ENCODE assay signal across 1 cellular context in the genomic region with DNA sequence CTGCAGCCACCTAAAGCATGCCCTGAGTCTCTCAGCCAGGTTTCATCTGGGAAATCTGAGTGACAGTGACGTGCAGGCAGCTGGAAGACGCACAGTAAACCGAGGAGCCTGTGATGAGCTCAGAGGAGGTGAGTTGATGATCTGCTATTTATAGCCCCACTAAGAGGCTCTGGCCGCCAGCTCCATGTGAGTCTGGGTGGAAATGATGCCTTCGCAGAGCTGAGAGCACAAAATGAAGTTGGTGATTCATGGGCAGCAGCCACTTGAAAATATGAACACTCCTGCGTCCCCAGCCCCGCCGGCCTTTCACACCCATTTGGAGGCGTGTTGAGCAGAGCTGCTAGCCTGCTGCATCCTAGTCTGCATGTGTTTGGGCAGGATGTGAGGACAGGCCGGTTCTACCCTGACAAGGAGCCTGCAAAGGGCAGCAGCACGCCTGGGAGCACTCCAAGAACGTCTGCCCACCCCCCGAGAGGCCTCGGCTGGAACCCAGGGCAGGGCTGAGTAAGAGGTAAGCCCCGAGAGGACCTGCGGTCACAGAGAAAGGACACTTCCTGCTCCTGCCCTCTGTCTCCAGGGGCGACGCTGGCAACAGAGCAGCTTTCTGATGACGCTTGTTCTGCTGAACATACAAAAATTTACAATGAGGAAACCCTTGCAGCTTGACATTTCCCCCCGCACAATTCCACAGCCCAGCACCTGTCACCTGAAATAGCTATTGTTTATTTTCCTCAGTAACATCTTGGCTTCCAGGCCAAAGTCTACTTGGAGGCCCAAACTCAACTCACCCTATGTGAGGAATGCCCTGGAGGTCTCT.
TF ChIP-seq lines count a peak whose summit lies in the region.

No MANE protein-coding gene starts in this region.

TF ChIP-seq in GM12878, 131 proteins besides CTCF, POLR2A, EP300 and RAD21 (continued from another document and continues in another):
- TF ChIP-seq, protein P1, sequence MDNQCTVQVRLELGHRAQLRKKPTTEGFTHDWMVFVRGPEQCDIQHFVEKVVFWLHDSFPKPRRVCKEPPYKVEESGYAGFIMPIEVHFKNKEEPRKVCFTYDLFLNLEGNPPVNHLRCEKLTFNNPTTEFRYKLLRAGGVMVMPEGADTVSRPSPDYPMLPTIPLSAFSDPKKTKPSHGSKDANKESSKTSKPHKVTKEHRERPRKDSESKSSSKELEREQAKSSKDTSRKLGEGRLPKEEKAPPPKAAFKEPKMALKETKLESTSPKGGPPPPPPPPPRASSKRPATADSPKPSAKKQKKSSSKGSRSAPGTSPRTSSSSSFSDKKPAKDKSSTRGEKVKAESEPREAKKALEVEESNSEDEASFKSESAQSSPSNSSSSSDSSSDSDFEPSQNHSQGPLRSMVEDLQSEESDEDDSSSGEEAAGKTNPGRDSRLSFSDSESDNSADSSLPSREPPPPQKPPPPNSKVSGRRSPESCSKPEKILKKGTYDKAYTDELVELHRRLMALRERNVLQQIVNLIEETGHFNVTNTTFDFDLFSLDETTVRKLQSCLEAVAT (IDR thresholded peaks at IDR 0.05) = 0 out of 2 replicates have a peak, but pooled peaks have one; percentile 28
- TF ChIP-seq BCL11A (IDR thresholded peaks at IDR 0.05; ENCODE audit: low read depth, low read length) = no peak; the same call in 1 of the 2 replicates
- TF ChIP-seq SUPT20H (IDR thresholded peaks at IDR 0.05; ENCODE audit: borderline replicate concordance, control insufficient read depth, low read depth, low read length) = no peak
- TF ChIP-seq, protein P2, sequence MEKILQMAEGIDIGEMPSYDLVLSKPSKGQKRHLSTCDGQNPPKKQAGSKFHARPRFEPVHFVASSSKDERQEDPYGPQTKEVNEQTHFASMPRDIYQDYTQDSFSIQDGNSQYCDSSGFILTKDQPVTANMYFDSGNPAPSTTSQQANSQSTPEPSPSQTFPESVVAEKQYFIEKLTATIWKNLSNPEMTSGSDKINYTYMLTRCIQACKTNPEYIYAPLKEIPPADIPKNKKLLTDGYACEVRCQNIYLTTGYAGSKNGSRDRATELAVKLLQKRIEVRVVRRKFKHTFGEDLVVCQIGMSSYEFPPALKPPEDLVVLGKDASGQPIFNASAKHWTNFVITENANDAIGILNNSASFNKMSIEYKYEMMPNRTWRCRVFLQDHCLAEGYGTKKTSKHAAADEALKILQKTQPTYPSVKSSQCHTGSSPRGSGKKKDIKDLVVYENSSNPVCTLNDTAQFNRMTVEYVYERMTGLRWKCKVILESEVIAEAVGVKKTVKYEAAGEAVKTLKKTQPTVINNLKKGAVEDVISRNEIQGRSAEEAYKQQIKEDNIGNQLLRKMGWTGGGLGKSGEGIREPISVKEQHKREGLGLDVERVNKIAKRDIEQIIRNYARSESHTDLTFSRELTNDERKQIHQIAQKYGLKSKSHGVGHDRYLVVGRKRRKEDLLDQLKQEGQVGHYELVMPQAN (conservative IDR thresholded peaks at IDR 0.05) = no peak
- TF ChIP-seq, protein P3, sequence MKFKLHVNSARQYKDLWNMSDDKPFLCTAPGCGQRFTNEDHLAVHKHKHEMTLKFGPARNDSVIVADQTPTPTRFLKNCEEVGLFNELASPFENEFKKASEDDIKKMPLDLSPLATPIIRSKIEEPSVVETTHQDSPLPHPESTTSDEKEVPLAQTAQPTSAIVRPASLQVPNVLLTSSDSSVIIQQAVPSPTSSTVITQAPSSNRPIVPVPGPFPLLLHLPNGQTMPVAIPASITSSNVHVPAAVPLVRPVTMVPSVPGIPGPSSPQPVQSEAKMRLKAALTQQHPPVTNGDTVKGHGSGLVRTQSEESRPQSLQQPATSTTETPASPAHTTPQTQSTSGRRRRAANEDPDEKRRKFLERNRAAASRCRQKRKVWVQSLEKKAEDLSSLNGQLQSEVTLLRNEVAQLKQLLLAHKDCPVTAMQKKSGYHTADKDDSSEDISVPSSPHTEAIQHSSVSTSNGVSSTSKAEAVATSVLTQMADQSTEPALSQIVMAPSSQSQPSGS (IDR thresholded peaks at IDR 0.05; ENCODE audit: low read length) = no peak
- no peak for TF ChIP-seq STAT3 (IDR thresholded peaks at IDR 0.05; ENCODE audit: low read depth, low read length)
- TF ChIP-seq SPI1 (IDR thresholded peaks at IDR 0.05; ENCODE audit: borderline replicate concordance, insufficient read depth, low read depth, low read length) = peak; percentile 66; the same call in 1 of the 2 replicates
- no peak for TF ChIP-seq TBL1XR1 (IDR thresholded peaks at IDR 0.05; ENCODE audit: low read depth, low read length)
- peak; percentile 92 for TF ChIP-seq RUNX3 (IDR thresholded peaks at IDR 0.05; ENCODE audit: low read length)
- no peak for TF ChIP-seq ZNF207 (IDR thresholded peaks at IDR 0.05; ENCODE audit: borderline replicate concordance)
- no peak for TF ChIP-seq SREBF1 (IDR thresholded peaks at IDR 0.05; ENCODE audit: low read length)
- TF ChIP-seq BHLHE40 (IDR thresholded peaks at IDR 0.05; ENCODE audit: borderline replicate concordance in 1 of 2, low read depth in 2 of 2, low read length in 1 of 2) = peak in 1 of 2 experiments; percentile 49; a peak in 1 of 4 replicates
- no peak for TF ChIP-seq ASH2L (IDR thresholded peaks at IDR 0.05; ENCODE audit: borderline replicate concordance, low read depth)
- TF ChIP-seq MEF2B (IDR thresholded peaks at IDR 0.05; ENCODE audit: partially characterized antibody, poor library complexity, severe bottlenecking) = peak; percentile 57
- no peak for TF ChIP-seq FOXK2 (IDR thresholded peaks at IDR 0.05)
- TF ChIP-seq HCFC1 (IDR thresholded peaks at IDR 0.05; ENCODE audit: low read length) = no peak
- TF ChIP-seq EED (IDR thresholded peaks at IDR 0.05; ENCODE audit: low read depth) = 0 out of 2 replicates have a peak, but pooled peaks have one; percentile 18
- no peak for TF ChIP-seq NFIC (IDR thresholded peaks at IDR 0.05; ENCODE audit: low read depth, low read length)
- TF ChIP-seq TCF3 (IDR thresholded peaks at IDR 0.05; ENCODE audit: borderline replicate concordance, insufficient read depth, low read depth, low read length) = no peak
- TF ChIP-seq ATF7 (IDR thresholded peaks at IDR 0.05; ENCODE audit: low read depth) = peak; percentile 46
- TF ChIP-seq, protein P4, sequence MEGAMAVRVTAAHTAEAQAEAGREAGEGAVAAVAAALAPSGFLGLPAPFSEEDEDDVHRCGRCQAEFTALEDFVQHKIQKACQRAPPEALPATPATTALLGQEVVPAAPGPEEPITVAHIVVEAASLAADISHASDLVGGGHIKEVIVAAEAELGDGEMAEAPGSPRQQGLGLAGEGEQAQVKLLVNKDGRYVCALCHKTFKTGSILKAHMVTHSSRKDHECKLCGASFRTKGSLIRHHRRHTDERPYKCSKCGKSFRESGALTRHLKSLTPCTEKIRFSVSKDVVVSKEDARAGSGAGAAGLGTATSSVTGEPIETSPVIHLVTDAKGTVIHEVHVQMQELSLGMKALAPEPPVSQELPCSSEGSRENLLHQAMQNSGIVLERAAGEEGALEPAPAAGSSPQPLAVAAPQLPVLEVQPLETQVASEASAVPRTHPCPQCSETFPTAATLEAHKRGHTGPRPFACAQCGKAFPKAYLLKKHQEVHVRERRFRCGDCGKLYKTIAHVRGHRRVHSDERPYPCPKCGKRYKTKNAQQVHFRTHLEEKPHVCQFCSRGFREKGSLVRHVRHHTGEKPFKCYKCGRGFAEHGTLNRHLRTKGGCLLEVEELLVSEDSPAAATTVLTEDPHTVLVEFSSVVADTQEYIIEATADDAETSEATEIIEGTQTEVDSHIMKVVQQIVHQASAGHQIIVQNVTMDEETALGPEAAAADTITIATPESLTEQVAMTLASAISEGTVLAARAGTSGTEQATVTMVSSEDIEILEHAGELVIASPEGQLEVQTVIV (IDR thresholded peaks at IDR 0.05; ENCODE audit: borderline replicate concordance, partially characterized antibody) = no peak
- TF ChIP-seq, protein P5, sequence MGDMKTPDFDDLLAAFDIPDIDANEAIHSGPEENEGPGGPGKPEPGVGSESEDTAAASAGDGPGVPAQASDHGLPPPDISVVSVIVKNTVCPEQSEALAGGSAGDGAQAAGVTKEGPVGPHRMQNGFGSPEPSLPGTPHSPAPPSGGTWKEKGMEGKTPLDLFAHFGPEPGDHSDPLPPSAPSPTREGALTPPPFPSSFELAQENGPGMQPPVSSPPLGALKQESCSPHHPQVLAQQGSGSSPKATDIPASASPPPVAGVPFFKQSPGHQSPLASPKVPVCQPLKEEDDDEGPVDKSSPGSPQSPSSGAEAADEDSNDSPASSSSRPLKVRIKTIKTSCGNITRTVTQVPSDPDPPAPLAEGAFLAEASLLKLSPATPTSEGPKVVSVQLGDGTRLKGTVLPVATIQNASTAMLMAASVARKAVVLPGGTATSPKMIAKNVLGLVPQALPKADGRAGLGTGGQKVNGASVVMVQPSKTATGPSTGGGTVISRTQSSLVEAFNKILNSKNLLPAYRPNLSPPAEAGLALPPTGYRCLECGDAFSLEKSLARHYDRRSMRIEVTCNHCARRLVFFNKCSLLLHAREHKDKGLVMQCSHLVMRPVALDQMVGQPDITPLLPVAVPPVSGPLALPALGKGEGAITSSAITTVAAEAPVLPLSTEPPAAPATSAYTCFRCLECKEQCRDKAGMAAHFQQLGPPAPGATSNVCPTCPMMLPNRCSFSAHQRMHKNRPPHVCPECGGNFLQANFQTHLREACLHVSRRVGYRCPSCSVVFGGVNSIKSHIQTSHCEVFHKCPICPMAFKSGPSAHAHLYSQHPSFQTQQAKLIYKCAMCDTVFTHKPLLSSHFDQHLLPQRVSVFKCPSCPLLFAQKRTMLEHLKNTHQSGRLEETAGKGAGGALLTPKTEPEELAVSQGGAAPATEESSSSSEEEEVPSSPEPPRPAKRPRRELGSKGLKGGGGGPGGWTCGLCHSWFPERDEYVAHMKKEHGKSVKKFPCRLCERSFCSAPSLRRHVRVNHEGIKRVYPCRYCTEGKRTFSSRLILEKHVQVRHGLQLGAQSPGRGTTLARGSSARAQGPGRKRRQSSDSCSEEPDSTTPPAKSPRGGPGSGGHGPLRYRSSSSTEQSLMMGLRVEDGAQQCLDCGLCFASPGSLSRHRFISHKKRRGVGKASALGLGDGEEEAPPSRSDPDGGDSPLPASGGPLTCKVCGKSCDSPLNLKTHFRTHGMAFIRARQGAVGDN (IDR thresholded peaks at IDR 0.05) = peak; percentile 49; the same call in 1 of the 2 replicates
- peak; percentile 29; the same call in 1 of the 2 replicates for TF ChIP-seq CBFB (IDR thresholded peaks at IDR 0.05; ENCODE audit: low read depth)
- TF ChIP-seq RFX5 (IDR thresholded peaks at IDR 0.05; ENCODE audit: low read depth, low read length) = 0 out of 2 replicates have a peak, but pooled peaks have one; percentile 16
- TF ChIP-seq IKZF2 (IDR thresholded peaks at IDR 0.05) = peak; percentile 39 to 44; a peak in 2 of 4 replicates
- TF ChIP-seq CREM (IDR thresholded peaks at IDR 0.05; ENCODE audit: low read depth) = peak; percentile 82
- TF ChIP-seq, protein P6, sequence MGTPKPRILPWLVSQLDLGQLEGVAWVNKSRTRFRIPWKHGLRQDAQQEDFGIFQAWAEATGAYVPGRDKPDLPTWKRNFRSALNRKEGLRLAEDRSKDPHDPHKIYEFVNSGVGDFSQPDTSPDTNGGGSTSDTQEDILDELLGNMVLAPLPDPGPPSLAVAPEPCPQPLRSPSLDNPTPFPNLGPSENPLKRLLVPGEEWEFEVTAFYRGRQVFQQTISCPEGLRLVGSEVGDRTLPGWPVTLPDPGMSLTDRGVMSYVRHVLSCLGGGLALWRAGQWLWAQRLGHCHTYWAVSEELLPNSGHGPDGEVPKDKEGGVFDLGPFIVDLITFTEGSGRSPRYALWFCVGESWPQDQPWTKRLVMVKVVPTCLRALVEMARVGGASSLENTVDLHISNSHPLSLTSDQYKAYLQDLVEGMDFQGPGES (IDR thresholded peaks at IDR 0.05) = no peak
- peak; percentile 20; the same call in 1 of the 2 replicates for TF ChIP-seq JUNB (IDR thresholded peaks at IDR 0.05)
- 0 out of 2 replicates have a peak, but pooled peaks have one; percentile 61 for TF ChIP-seq NBN (IDR thresholded peaks at IDR 0.05)
- TF ChIP-seq RELB (IDR thresholded peaks at IDR 0.05; ENCODE audit: low read depth) = peak; percentile 70; the same call in 1 of the 2 replicates
- no peak; the same call in 1 of the 2 replicates for TF ChIP-seq MXI1 (IDR thresholded peaks at IDR 0.05; ENCODE audit: low read depth, low read length)
- TF ChIP-seq, protein P7, sequence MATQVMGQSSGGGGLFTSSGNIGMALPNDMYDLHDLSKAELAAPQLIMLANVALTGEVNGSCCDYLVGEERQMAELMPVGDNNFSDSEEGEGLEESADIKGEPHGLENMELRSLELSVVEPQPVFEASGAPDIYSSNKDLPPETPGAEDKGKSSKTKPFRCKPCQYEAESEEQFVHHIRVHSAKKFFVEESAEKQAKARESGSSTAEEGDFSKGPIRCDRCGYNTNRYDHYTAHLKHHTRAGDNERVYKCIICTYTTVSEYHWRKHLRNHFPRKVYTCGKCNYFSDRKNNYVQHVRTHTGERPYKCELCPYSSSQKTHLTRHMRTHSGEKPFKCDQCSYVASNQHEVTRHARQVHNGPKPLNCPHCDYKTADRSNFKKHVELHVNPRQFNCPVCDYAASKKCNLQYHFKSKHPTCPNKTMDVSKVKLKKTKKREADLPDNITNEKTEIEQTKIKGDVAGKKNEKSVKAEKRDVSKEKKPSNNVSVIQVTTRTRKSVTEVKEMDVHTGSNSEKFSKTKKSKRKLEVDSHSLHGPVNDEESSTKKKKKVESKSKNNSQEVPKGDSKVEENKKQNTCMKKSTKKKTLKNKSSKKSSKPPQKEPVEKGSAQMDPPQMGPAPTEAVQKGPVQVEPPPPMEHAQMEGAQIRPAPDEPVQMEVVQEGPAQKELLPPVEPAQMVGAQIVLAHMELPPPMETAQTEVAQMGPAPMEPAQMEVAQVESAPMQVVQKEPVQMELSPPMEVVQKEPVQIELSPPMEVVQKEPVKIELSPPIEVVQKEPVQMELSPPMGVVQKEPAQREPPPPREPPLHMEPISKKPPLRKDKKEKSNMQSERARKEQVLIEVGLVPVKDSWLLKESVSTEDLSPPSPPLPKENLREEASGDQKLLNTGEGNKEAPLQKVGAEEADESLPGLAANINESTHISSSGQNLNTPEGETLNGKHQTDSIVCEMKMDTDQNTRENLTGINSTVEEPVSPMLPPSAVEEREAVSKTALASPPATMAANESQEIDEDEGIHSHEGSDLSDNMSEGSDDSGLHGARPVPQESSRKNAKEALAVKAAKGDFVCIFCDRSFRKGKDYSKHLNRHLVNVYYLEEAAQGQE (IDR thresholded peaks at IDR 0.05; ENCODE audit: low read depth, low read length) = no peak
- TF ChIP-seq SMARCA5 (IDR thresholded peaks at IDR 0.05) = no peak
- TF ChIP-seq GABPA (IDR thresholded peaks at IDR 0.05; ENCODE audit: low read depth) = no peak
- TF ChIP-seq, protein P8, sequence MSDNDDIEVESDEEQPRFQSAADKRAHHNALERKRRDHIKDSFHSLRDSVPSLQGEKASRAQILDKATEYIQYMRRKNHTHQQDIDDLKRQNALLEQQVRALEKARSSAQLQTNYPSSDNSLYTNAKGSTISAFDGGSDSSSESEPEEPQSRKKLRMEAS (IDR thresholded peaks at IDR 0.05; ENCODE audit: low read depth, low read length) = no peak
- TF ChIP-seq SRF (IDR thresholded peaks at IDR 0.05; ENCODE audit: low read depth in 2 of 2, low read length in 2 of 2) = 0 out of 4 replicates have a peak, but pooled peaks of 1 of the 2 experiments have one; percentile 13
